ENCODE assay signal across 9 cellular contexts in genomic region chr1:21638531-21639341, GRCh38. TPM values are rescaled to one million over a fixed set of nuclear protein-coding genes. Genes with fewer than 3 reads are reported as not detected.
DNase-seq lines count a peak whose midpoint lies in the region; ATAC-seq and TF ChIP-seq lines count a peak whose summit lies in the region.
"Had no signal": no experiment of that assay in that cellular context is flagged by ENCODE, and none has a peak within 500 bp of the region (broad histone marks: within the 10 kb centered on the region; RNA-seq: fewer than 3 reads in every experiment).

No MANE protein-coding gene starts in this region.

- DNase-seq in HFFc6 (peak; percentile 47), NCI-H69 (lab: John Stamatoyannopoulos, UW) (peak; percentile 40), endodermal cell (peak; percentile 82), renal cortical epithelial cell (ENCODE audit: low read depth) (peak; percentile 96), GM19240 (ENCODE audit: insufficient read length, low spot score) (no peak), NOMO-1 treated with DMSO at 0.1 percent for 48 hours (lab: John Stamatoyannopoulos, UW; ENCODE audit: unreplicated experiment) (no peak)

- H3K27ac Mint-ChIP-seq in HFFc6, result no peak overlapping the region
- peak overlapping the region; percentile 81 for H3K27ac Mint-ChIP-seq in endodermal cell

- TF ChIP-seq CTCF in HFFc6 (IDR thresholded peaks at IDR 0.05) (no peak), endodermal cell (conservative IDR thresholded peaks at IDR 0.05) (no peak)

- H3K27ac ChIP-seq in endodermal cell (ENCODE audit: low read depth, low read length), result no peak overlapping the region

- H3K9me3 Mint-ChIP-seq in HFFc6, result no peaks in the 10 kb centered on the region
- H3K9me3 Mint-ChIP-seq in endodermal cell, result no peaks in the 10 kb centered on the region
- H3K9me3 Mint-ChIP-seq: nephron had no signal

- 40 to 59% methylated on average over 7 to 10 of the region's 10 CpGs for WGBS in endodermal cell (ENCODE audit: insufficient coverage in 1 of 2, insufficient read length in 1 of 2), 2 experiments

- H3K4me1 Mint-ChIP-seq in HFFc6 (ENCODE audit: low read depth) (peaks cover 14% of the 10 kb centered on the region), endodermal cell (peaks cover 33% of the 10 kb centered on the region)

- no peaks in the 10 kb centered on the region for H3K36me3 ChIP-seq in endodermal cell (ENCODE audit: control insufficient read depth, insufficient read depth, low read length)

- H3K36me3 Mint-ChIP-seq in HFFc6 (ENCODE audit: low read depth) (no peaks in the 10 kb centered on the region), endodermal cell (ENCODE audit: low read depth) (no peaks in the 10 kb centered on the region)

- no peaks in the 10 kb centered on the region for H3K27me3 ChIP-seq in endodermal cell (ENCODE audit: control insufficient read depth, insufficient read depth, low read length, poor library complexity, severe bottlenecking)

- H3K4me1 ChIP-seq in endodermal cell (ENCODE audit: control insufficient read depth, insufficient read depth, low read length), result peaks cover 17% of the 10 kb centered on the region

- ATAC-seq in GM21737 (IDR thresholded peaks at IDR 0.05; ENCODE audit: unreplicated experiment) (no peak), HG03520 (IDR thresholded peaks at IDR 0.05; ENCODE audit: unreplicated experiment) (no peak)

- no peaks in the 10 kb centered on the region for H3K9me3 ChIP-seq in endodermal cell (ENCODE audit: control insufficient read depth, low read length)

- H3K27me3 Mint-ChIP-seq in HFFc6 (ENCODE audit: insufficient read depth) (peaks cover 23% of the 10 kb centered on the region), endodermal cell (ENCODE audit: insufficient read depth) (no peaks in the 10 kb centered on the region)

- H3K4me3 Mint-ChIP-seq in HFFc6 (no peak overlapping the region), endodermal cell (no peak overlapping the region)
- H3K4me3 Mint-ChIP-seq: nephron had no signal

- no peak overlapping the region for H3K9ac ChIP-seq in endodermal cell (ENCODE audit: extremely low read depth, low read length, poor library complexity, severe bottlenecking)

- no peak overlapping the region for H3K4me3 ChIP-seq in endodermal cell (ENCODE audit: low read length)

RNA-seq across cellular contexts. Expression of gene RAP1GAP, which starts 30.4 kb away (rescaled TPM):
- total RNA-seq in HFFc6 (2021; fragmentation: NEBNext Ultra II Directional; extraction: Animal tissue kit (Norgen Biotek cat#: 25700)), result under 1 TPM in 2 of 6 experiments, not detected in 4; 0.07 to 0.19 TPM
- 1 to 10 TPM; 8.0 to 8.2 TPM for total RNA-seq in endodermal cell
- 5.2 TPM for polyA plus RNA-seq in endodermal cell (2013, experiment 1 of 2)
- polyA plus RNA-seq in endodermal cell (2013, experiment 2 of 2), result 5.8 TPM
- total RNA-seq in renal cortical epithelial cell, result 0.87 and 23.5 TPM in 2 replicates

Comparison
In these comparisons a context has a peak if more than half of its experiments do, and no peak if none do; other contexts are left out.
1. DNase-seq: peak in HFFc6 (single experiment), NCI-H69 (single experiment), endodermal cell (single experiment) and renal cortical epithelial cell (single experiment); none in GM19240 (single experiment) and NOMO-1 treated with DMSO at 0.1 percent for 48 hours (single experiment).